In the genomic region with DNA sequence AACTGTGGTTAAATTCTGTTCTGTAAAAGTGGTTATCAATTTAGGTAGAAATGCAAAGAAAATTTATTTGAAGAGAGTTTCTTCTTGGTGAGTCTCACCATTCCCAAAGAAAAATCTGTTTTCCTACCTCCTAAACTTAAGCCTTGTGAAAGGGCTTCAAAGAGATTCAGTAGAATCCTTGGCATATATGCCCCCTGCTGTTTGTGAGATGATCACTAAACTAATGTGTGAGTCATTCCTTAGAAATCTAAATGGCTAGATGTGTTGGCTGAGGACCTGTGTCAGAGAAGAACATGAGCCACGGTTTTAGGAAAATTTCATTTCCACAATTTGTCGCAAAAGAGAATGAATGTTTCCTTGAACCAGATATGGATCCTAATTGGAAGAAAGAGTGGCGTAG, we compare ENCODE assay signal across 14 cellular contexts.
DNase-seq lines count a peak whose midpoint lies in the region; ATAC-seq and TF ChIP-seq lines count a peak whose summit lies in the region.
"Had no signal": no experiment of that assay in that cellular context is flagged by ENCODE, and none has a peak within 500 bp of the region (broad histone marks: within the 10 kb centered on the region; RNA-seq: fewer than 3 reads in every experiment).

No MANE protein-coding gene starts in this region.

- no peaks in the 10 kb centered on the region for H3K36me3 Mint-ChIP-seq in activated T-cell treated with anti-CD3 and anti-CD28 coated beads, Interleukin-2, amount 50 U/mL, for 72 hours (ENCODE audit: insufficient read depth in 2 of 2)

- intact Hi-C loops in HCT116 (cut with micrococcal nuclease) = no loop called here

- RAD21 ChIA-PET in HCT116 (lab: Charles Lee; ENCODE audit: low non-redundant PET in 1 of 2, low total read pairs in 2 of 2, uncharacterized antibody in 2 of 2, unreplicated experiment in 2 of 2) = no interaction called here

- no peaks in the 10 kb centered on the region for H3K79me2 ChIP-seq in HCT116 (ENCODE audit: insufficient read depth, low read length)

- H3K27me3 ChIP-seq in HCT116 (ENCODE audit: insufficient read depth, low read length) = no peaks in the 10 kb centered on the region
- H3K27me3 ChIP-seq: neutrophil had no signal

- no peak overlapping the region for H3K9ac ChIP-seq in HCT116 (ENCODE audit: low read length)

- DNase-seq in HCT116 (ENCODE audit: low read depth, low spot score) = peak; percentile 31
- DNase-seq in OCI-M1 (lab: John Stamatoyannopoulos, UW) = peak; percentile 72
- DNase-seq in epithelial cell of proximal tubule (ENCODE audit: low read depth) = no peak
- peak; percentile 19 for DNase-seq in skeletal muscle cell (ENCODE audit: low read depth)
- no peak for DNase-seq in caudate nucleus (lab: John Stamatoyannopoulos, UW)
- DNase-seq in activated T-cell treated with anti-CD3 and anti-CD28 coated beads, Interleukin-2, amount 50 U/mL, for 72 hours = no peak
- DNase-seq: activated CD4-positive, alpha-beta T cell treated with anti-CD3 and anti-CD28 coated beads for 4 hours; Calu3; central memory CD4-positive, alpha-beta T cell; NCI-H2171 had no signal

- H4K20me1 ChIP-seq in HCT116 (ENCODE audit: insufficient read depth) = no peaks in the 10 kb centered on the region

- POLR2A ChIA-PET in HCT116 (lab: Charles Lee) = no interaction called here

- no peak for TF ChIP-seq POLR2A in HCT116 (IDR thresholded peaks at IDR 0.05; ENCODE audit: borderline replicate concordance, extremely low read depth, insufficient read depth, insufficient read length)

- TF ChIP-seq CTCF in HCT116 (IDR thresholded peaks at IDR 0.05 in 2 of 3, conservative IDR thresholded peaks at IDR 0.05 in 1 of 3; ENCODE audit: borderline replicate concordance in 1 of 3, insufficient read depth in 1 of 3, low read depth in 2 of 3, low read length in 2 of 3) (no peak; a peak in 2 of 6 replicates), epithelial cell of proximal tubule (conservative IDR thresholded peaks at IDR 0.05; ENCODE audit: low read depth, low read length) (peak; percentile 44)

- H3K27me3 Mint-ChIP-seq in activated T-cell treated with anti-CD3 and anti-CD28 coated beads, Interleukin-2, amount 50 U/mL, for 72 hours (ENCODE audit: low read depth) = no peaks in the 10 kb centered on the region

- 0 out of 2 replicates have a peak, but pooled peaks have one; percentile 10 for TF ChIP-seq RAD21 in HCT116 (IDR thresholded peaks at IDR 0.05; ENCODE audit: low read depth)

- ATAC-seq in HCT116 (peak; percentile 73), HG03159 (IDR thresholded peaks at IDR 0.05; ENCODE audit: unreplicated experiment) (no peak)
- no peak for ATAC-seq in activated T-cell treated with anti-CD3 and anti-CD28 coated beads, Interleukin-2, amount 50 U/mL, for 72 hours (replicated peaks in 1 of 2)

- H3K9me2 ChIP-seq in HCT116 (ENCODE audit: insufficient read depth) = no peaks in the 10 kb centered on the region

- no peak overlapping the region for H3K4me3 ChIP-seq in HCT116 (replicated peaks in 1 of 2; ENCODE audit: low read depth in 1 of 2, low read length in 2 of 2)
- H3K4me3 ChIP-seq in epithelial cell of proximal tubule (ENCODE audit: low read depth, low read length) = no peak overlapping the region
- no peak overlapping the region for H3K4me3 ChIP-seq in skeletal muscle cell (ENCODE audit: low read depth, low read length)
- H3K4me3 ChIP-seq: lung, thoracic aorta had no signal

- peak overlapping the region; percentile 7 for H3K4me2 ChIP-seq in HCT116 (ENCODE audit: low read length)

- peak overlapping the region; percentile 14 for H2AFZ ChIP-seq in HCT116 (ENCODE audit: low read depth, low read length, poor library complexity, severe bottlenecking)

- H3K9me3 Mint-ChIP-seq in activated T-cell treated with anti-CD3 and anti-CD28 coated beads, Interleukin-2, amount 50 U/mL, for 72 hours = peaks cover 1 to 2% of the 10 kb centered on the region in 2 donors

- H3K9me3 ChIP-seq in HCT116 (ENCODE audit: control insufficient read depth in 1 of 2, insufficient read depth in 1 of 2, low read depth in 1 of 2, low read length in 2 of 2) = no peaks in the 10 kb centered on the region
- H3K9me3 ChIP-seq: neutrophil, thoracic aorta had no signal

- H3K27ac ChIP-seq in HCT116 (ENCODE audit: low read depth, low read length) (no peak overlapping the region), caudate nucleus (ENCODE audit: low read depth, low read length) (no peak overlapping the region)
- H3K27ac ChIP-seq: neutrophil, thoracic aorta had no signal

- H3K36me3 ChIP-seq in HCT116 (ENCODE audit: control insufficient read depth in 1 of 2, insufficient read depth in 2 of 2, low read length in 2 of 2) = no peaks in the 10 kb centered on the region
- H3K36me3 ChIP-seq: neutrophil, thoracic aorta had no signal

- no peak overlapping the region for H3K27ac Mint-ChIP-seq in activated T-cell treated with anti-CD3 and anti-CD28 coated beads, Interleukin-2, amount 50 U/mL, for 72 hours

- peaks cover 11 to 16% of the 10 kb centered on the region in 2 experiments for H3K4me1 ChIP-seq in HCT116 (ENCODE audit: control insufficient read depth in 1 of 2, insufficient read depth in 2 of 2, low read length in 2 of 2)

- no peak overlapping the region for H3K4me3 Mint-ChIP-seq in activated T-cell treated with anti-CD3 and anti-CD28 coated beads, Interleukin-2, amount 50 U/mL, for 72 hours

- H3K4me1 Mint-ChIP-seq in activated T-cell treated with anti-CD3 and anti-CD28 coated beads, Interleukin-2, amount 50 U/mL, for 72 hours (ENCODE audit: low read depth) = no peaks in the 10 kb centered on the region

- no TSS peak for BruUV-seq in HCT116 (replicated peaks; lab: Mats Ljungman, UMichigan)

- CTCF ChIA-PET in HCT116 (lab: Charles Lee) = interaction anchor here (1.5 kb wide), 1 partner anchor 22 kb away, joined by 4 read pairs; no protein-coding TSS in a partner anchor

TF ChIP-seq in HCT116, 20 proteins besides CTCF, POLR2A, EP300 and RAD21:
- TF ChIP-seq EZH2 (IDR thresholded peaks at IDR 0.05) (no peak), SRF (IDR thresholded peaks at IDR 0.05; ENCODE audit: low read depth) (no peak), SIN3A (IDR thresholded peaks at IDR 0.05; ENCODE audit: low read depth) (no peak), JUND (IDR thresholded peaks at IDR 0.05) (peak; percentile 21; the same call in 1 of the 2 replicates), FOSL1 (IDR thresholded peaks at IDR 0.05; ENCODE audit: low read depth) (peak; percentile 41; the same call in 1 of the 2 replicates)

Comparison
In these comparisons a context has a peak if more than half of its experiments do, and no peak if none do; other contexts are left out.
1. DNase-seq: peak in HCT116 (single experiment), OCI-M1 (single experiment) and skeletal muscle cell (single experiment); none in epithelial cell of proximal tubule (single experiment), caudate nucleus (0 of 61) and activated T-cell treated with anti-CD3 and anti-CD28 coated beads, Interleukin-2, amount 50 U/mL, for 72 hours (0 of 2).